Comparison of ENCODE assay signal across 8 cellular contexts in genomic region chr18:59957957-59958356, GRCh38. TPM values are rescaled to one million over a fixed set of nuclear protein-coding genes. Genes with fewer than 3 reads are reported as not detected.
DNase-seq lines count a peak whose midpoint lies in the region; ATAC-seq and TF ChIP-seq lines count a peak whose summit lies in the region.

No MANE protein-coding gene starts in this region.

- CTCF ChIA-PET in activated CD8-positive, alpha-beta memory T cell treated with anti-CD3 and anti-CD28 coated beads, Interleukin-2, amount 10 ng/mL, durations not matched to agents 7 days and 5 days (lab: Charles Lee) = no interaction called here

- peak overlapping the region; percentile 84 for H3K27ac ChIP-seq in VCaP

- H3K27ac Mint-ChIP-seq in activated CD8-positive, alpha-beta memory T cell treated with anti-CD3 and anti-CD28 coated beads, Interleukin-2, amount 10 ng/mL, durations not matched to agents 7 days and 5 days = no peak overlapping the region

- no peak overlapping the region for H3K4me3 Mint-ChIP-seq in activated CD8-positive, alpha-beta memory T cell treated with anti-CD3 and anti-CD28 coated beads, Interleukin-2, amount 10 ng/mL, durations not matched to agents 7 days and 5 days

- no peak for TF ChIP-seq CTCF in VCaP (conservative IDR thresholded peaks at IDR 0.05)

- peaks cover 49% of the 10 kb centered on the region for H3K4me1 Mint-ChIP-seq in activated CD8-positive, alpha-beta memory T cell treated with anti-CD3 and anti-CD28 coated beads, Interleukin-2, amount 10 ng/mL, durations not matched to agents 7 days and 5 days

- DNase-seq in DMS53 (lab: John Stamatoyannopoulos, UW) = peak; percentile 98
- peak; percentile 13 for DNase-seq in H4 (ENCODE audit: low spot score)
- peak; percentile 74 to 87 for DNase-seq in NCI-H187 (lab: John Stamatoyannopoulos, UW)
- peak; percentile 59 for DNase-seq in mucosa of gallbladder (ENCODE audit: low spot score)
- no peak for DNase-seq in activated CD8-positive, alpha-beta memory T cell treated with anti-CD3 and anti-CD28 coated beads, Interleukin-2, amount 10 ng/mL, durations not matched to agents 7 days and 5 days
- no peak for DNase-seq in stimulated activated CD4-positive, alpha-beta T cell treated with anti-CD3 and anti-CD28 coated beads, Interleukin-2, amount 100 ng/mL, for 48 hours

- H3K36me3 Mint-ChIP-seq in activated CD8-positive, alpha-beta memory T cell treated with anti-CD3 and anti-CD28 coated beads, Interleukin-2, amount 10 ng/mL, durations not matched to agents 7 days and 5 days = peaks cover 2% of the 10 kb centered on the region

- H3K9me3 Mint-ChIP-seq in activated CD8-positive, alpha-beta memory T cell treated with anti-CD3 and anti-CD28 coated beads, Interleukin-2, amount 10 ng/mL, durations not matched to agents 7 days and 5 days (ENCODE audit: low read depth) = no peaks in the 10 kb centered on the region

- no peak for ATAC-seq in GM19023 (IDR thresholded peaks at IDR 0.05; ENCODE audit: unreplicated experiment)
- no peak for ATAC-seq in activated CD8-positive, alpha-beta memory T cell treated with anti-CD3 and anti-CD28 coated beads, Interleukin-2, amount 10 ng/mL, durations not matched to agents 7 days and 5 days

- H3K27me3 Mint-ChIP-seq in activated CD8-positive, alpha-beta memory T cell treated with anti-CD3 and anti-CD28 coated beads, Interleukin-2, amount 10 ng/mL, durations not matched to agents 7 days and 5 days = peaks cover 5% of the 10 kb centered on the region

RNA-seq across cellular contexts. Expression of gene PMAIP1, which starts 58.2 kb away (rescaled TPM):
- total RNA-seq in H4 (2014; rRNA removed; shearing (Covaris generic)) = 52.4 and 64.3 TPM in 2 replicates
- total RNA-seq in mucosa of gallbladder = 1.4 TPM
- total RNA-seq in activated CD8-positive, alpha-beta memory T cell treated with anti-CD3 and anti-CD28 coated beads, Interleukin-2, amount 10 ng/mL, durations not matched to agents 7 days and 5 days = 10 to 100 TPM; 54.7 to 64.7 TPM

Comparison
In these comparisons a context has a peak if more than half of its experiments do, and no peak if none do; other contexts are left out.
1. DNase-seq: peak in DMS53 (single experiment), H4 (single experiment), NCI-H187 (2 of 2) and mucosa of gallbladder (single experiment); none in activated CD8-positive, alpha-beta memory T cell treated with anti-CD3 and anti-CD28 coated beads, Interleukin-2, amount 10 ng/mL, durations not matched to agents 7 days and 5 days (single experiment) and stimulated activated CD4-positive, alpha-beta T cell treated with anti-CD3 and anti-CD28 coated beads, Interleukin-2, amount 100 ng/mL, for 48 hours (0 of 2).
2. RNA of gene PMAIP1, which starts 58.2 kb away (total RNA-seq): 54.7 to 64.7 TPM in activated CD8-positive, alpha-beta memory T cell treated with anti-CD3 and anti-CD28 coated beads, Interleukin-2, amount 10 ng/mL, durations not matched to agents 7 days and 5 days and 52.4 to 64.3 TPM in H4; 1.4 TPM in mucosa of gallbladder (single experiment); every median in the first group is over 10 times any median in the second.